ENCODE assay signal across 17 cellular contexts in the genomic region with DNA sequence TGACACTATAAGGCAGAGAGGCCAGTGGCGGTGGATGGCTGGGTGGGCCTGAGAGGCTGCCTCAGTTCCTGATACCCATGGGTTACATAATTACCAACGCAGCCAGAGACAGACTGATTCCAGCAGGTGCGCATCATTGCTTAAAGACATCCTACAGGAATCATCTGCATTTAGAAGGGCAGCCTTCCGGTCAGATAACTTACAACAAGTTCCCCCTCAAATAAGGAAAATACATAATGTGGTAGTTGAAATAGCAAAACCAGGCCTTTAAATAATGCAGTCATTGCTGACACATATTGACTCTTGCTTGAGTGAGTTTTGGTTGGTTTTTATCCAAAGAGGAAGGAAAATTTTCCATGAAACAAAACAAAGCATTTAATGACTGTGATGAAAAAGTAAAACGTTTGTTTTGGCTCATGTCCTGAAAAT.
"Had no signal": no experiment of that assay in that cellular context is flagged by ENCODE, and none has a peak within 500 bp of the region (broad histone marks: within the 10 kb centered on the region; RNA-seq: fewer than 3 reads in every experiment).

No MANE protein-coding gene starts in this region.

- H3K27ac ChIP-seq: ascending aorta, dorsolateral prefrontal cortex, esophagus muscularis mucosa, heart left ventricle, left lung, neural progenitor cell, testis had no signal

- FAIRE-seq: frontal cortex, pancreas had no signal

- H3K4me3 ChIP-seq: ascending aorta, dorsolateral prefrontal cortex, esophagus muscularis mucosa, heart left ventricle, left lung, neural progenitor cell, pancreas, testis had no signal

- H3K27me3 ChIP-seq: ascending aorta, esophagus muscularis mucosa, heart left ventricle, left lung, neural progenitor cell, pancreas, testis had no signal

- H3K4me2 ChIP-seq: neural progenitor cell had no signal

- H3K9ac ChIP-seq: neural progenitor cell had no signal

- H3K36me3 ChIP-seq: ascending aorta, esophagus muscularis mucosa, heart left ventricle, left lung, neural progenitor cell, pancreas had no signal

- H3K4me1 ChIP-seq: esophagus muscularis mucosa, heart left ventricle, left lung, neural progenitor cell, pancreas, testis had no signal

- DNase-seq: activated CD4-positive, alpha-beta T cell treated with anti-CD3 and anti-CD28 coated beads for 4 hours; activated CD8-positive, alpha-beta memory T cell treated with anti-CD3 and anti-CD28 coated beads, Interleukin-2, amount 50 U/mL, for 4 hours; activated CD8-positive, alpha-beta T cell treated with anti-CD3 and anti-CD28 coated beads for 36 hours; activated naive CD4-positive, alpha-beta T cell; dorsolateral prefrontal cortex; heart left ventricle; left lung; pancreas; retina; stimulated activated CD4-positive, alpha-beta T cell treated with anti-CD3 and anti-CD28 coated beads, Interleukin-15, amount 100 ng/mL, for 24 hours; stimulated activated CD4-positive, alpha-beta T cell treated with anti-CD3 and anti-CD28 coated beads, Interleukin-4, amount 100 ng/mL, for 24 hours; T-helper 1 cell; testis had no signal
